In the genomic region with DNA sequence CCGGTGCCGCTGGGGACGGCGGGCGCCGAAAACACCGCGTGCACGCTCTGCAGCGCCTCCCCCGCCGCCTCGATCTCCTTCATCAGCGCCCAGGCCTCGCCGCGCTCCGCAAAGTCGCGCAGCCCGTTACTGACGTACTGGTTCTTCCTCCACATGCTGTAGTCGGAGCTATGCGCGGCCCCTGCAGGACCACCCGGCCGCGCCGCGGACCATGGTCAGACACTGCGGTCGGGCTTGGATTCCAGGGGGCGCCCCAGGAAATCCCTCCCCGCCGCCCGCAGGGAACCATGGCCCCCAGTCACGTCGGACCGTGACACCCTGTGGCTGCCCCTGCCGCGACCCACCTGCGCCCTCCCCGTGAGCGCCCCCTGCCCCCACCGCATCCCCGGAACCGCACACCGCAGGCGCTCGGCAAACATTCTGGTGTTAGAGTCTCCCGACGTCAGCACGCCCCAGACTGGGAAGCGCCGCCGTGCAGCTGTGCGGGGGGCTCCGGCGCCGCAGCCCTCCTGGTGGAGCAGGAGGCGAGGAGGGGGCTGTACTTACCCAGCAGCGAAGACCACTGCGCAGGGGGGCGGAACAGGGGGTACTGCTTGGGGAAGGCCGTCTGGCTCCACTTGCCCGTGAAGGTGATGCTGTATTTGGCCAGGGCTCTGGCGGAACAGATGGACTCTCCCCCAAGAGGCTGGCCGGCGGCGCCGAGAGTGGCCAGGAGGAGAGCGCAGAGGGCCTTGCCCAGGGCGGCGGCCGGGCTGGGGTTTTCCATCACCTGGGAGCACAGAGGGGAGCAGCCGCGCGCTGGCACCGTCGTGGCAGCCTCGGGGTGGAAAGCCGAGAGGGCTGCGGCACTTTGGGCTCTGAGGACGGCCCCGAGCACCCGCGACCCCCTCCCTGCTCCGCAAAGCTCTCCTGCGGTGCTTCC, we compare ENCODE assay signal across 9 cellular contexts. TPM values are rescaled to one million over a fixed set of nuclear protein-coding genes. Genes with fewer than 3 reads are reported as not detected.
A peak's percentile ranks its signal among the peaks of the same experiment; 100 is the strongest.
DNase-seq lines count a peak whose midpoint lies in the region; FAIRE-seq and TF ChIP-seq lines count a peak whose summit lies in the region.
"Had no signal": no experiment of that assay in that cellular context is flagged by ENCODE, and none has a peak within 500 bp of the region (broad histone marks: within the 10 kb centered on the region; RNA-seq: fewer than 3 reads in every experiment).

No MANE protein-coding gene starts in this region.

- no peaks in the 10 kb centered on the region for H3K27me3 ChIP-seq in adipocyte (replicated peaks; ENCODE audit: control insufficient read depth, insufficient read depth, low read length)

- TF ChIP-seq POLR2A in erythroblast (IDR thresholded peaks at IDR 0.05; ENCODE audit: low read length) = no peak

- H3K9me3 ChIP-seq in adipocyte (ENCODE audit: control insufficient read depth, low read length) = no peaks in the 10 kb centered on the region
- no peaks in the 10 kb centered on the region for H3K9me3 ChIP-seq in kidney (ENCODE audit: control insufficient read depth in 1 of 2, low read length in 2 of 2)

- no peak overlapping the region for H3K27ac ChIP-seq in kidney (ENCODE audit: low read depth in 2 of 2, low read length in 2 of 2)

- peak overlapping the region; percentile 80 for H3K4me3 ChIP-seq in adipocyte (ENCODE audit: low read length)
- peak overlapping the region in 1 of 2 donors; percentile 5 for H3K4me3 ChIP-seq in kidney (ENCODE audit: low read length in 2 of 2)

- H3K36me3 ChIP-seq in adipocyte (ENCODE audit: control insufficient read depth, insufficient read depth, low read length, severe bottlenecking) = peaks cover 16% of the 10 kb centered on the region
- H3K36me3 ChIP-seq in kidney (ENCODE audit: control insufficient read depth in 1 of 2, insufficient read depth in 2 of 2, low read length in 2 of 2) = no peaks in the 10 kb centered on the region

- FAIRE-seq in kidney (lab: Jason Lieb, UNC) = no peak
- FAIRE-seq: A204.1 had no signal

- peak overlapping the region; percentile 89 for H3K9ac ChIP-seq in adipocyte (ENCODE audit: low read length)
- H3K9ac ChIP-seq in kidney (ENCODE audit: low read length in 2 of 2) = no peak overlapping the region

- intact Hi-C loops in kidney (cut with DNase I) = no loop called here

- no peak for TF ChIP-seq CTCF in kidney (IDR thresholded peaks at IDR 0.05; ENCODE audit: borderline replicate concordance, extremely low read depth, insufficient read depth)

- H3K4me1 ChIP-seq in adipocyte (ENCODE audit: control insufficient read depth, insufficient read depth, low read length) (peaks cover 27% of the 10 kb centered on the region), kidney (ENCODE audit: control insufficient read depth in 1 of 2, insufficient read depth in 1 of 2, low read depth in 1 of 2, low read length in 2 of 2) (peaks cover 0 to 19% of the 10 kb centered on the region in 2 donors)

- DNase-seq in DMS 273 (lab: John Stamatoyannopoulos, UW; ENCODE audit: unreplicated experiment) = peak; percentile 52
- DNase-seq in DMS 273 treated with DMSO at 0.1 percent for 48 hours (lab: John Stamatoyannopoulos, UW) = no peak
- no peak for DNase-seq in adipocyte (ENCODE audit: low read depth)
- DNase-seq in kidney = peak; percentile 80
- DNase-seq in stimulated activated CD4-positive, alpha-beta T cell treated with anti-CD3 and anti-CD28 coated beads, Interleukin-4, amount 100 ng/mL, for 48 hours (ENCODE audit: low read depth in 2 of 2) = peak; percentile 42 to 51
- no peak for DNase-seq in erythroblast (lab: John Stamatoyannopoulos, UW)
- no peak for DNase-seq in NCI-H2107 treated with DMSO at 0.1 percent for 48 hours (lab: John Stamatoyannopoulos, UW; ENCODE audit: unreplicated experiment)
- DNase-seq in midbrain (lab: John Stamatoyannopoulos, UW) = no peak

RNA-seq across cellular contexts. Expression of gene SPON2, which starts 0.8 kb away (rescaled TPM):
- 116 TPM for total RNA-seq in kidney
- polyA plus RNA-seq in kidney (ENCODE audit: insufficient read depth, low read depth, low replicate concordance) = 16.7 TPM

RNA-seq across cellular contexts. Expression of gene RNF212, which starts 58.2 kb away (rescaled TPM):
- 5.3 TPM for total RNA-seq in kidney
- 20.8 TPM for polyA plus RNA-seq in kidney (ENCODE audit: insufficient read depth, low read depth, low replicate concordance)

Comparison
In these comparisons a context has a peak if more than half of its experiments do, and no peak if none do; other contexts are left out.
1. DNase-seq: peak in DMS 273 (single experiment), kidney (single experiment) and stimulated activated CD4-positive, alpha-beta T cell treated with anti-CD3 and anti-CD28 coated beads, Interleukin-4, amount 100 ng/mL, for 48 hours (2 of 2); none in DMS 273 treated with DMSO at 0.1 percent for 48 hours (single experiment), adipocyte (single experiment), erythroblast (0 of 2), NCI-H2107 treated with DMSO at 0.1 percent for 48 hours (single experiment) and midbrain (single experiment).